Comparison of ENCODE assay signal across 16 cellular contexts in genomic region chr12:14905269-14906004, GRCh38. TPM values are rescaled to one million over a fixed set of nuclear protein-coding genes. Genes with fewer than 3 reads are reported as not detected.
A peak's percentile ranks its signal among the peaks of the same experiment; 100 is the strongest.
DNase-seq lines count a peak whose midpoint lies in the region; ATAC-seq, FAIRE-seq and TF ChIP-seq lines count a peak whose summit lies in the region.
"Had no signal": no experiment of that assay in that cellular context is flagged by ENCODE, and none has a peak within 500 bp of the region (broad histone marks: within the 10 kb centered on the region; RNA-seq: fewer than 3 reads in every experiment).

No MANE protein-coding gene starts in this region.

- no peaks in the 10 kb centered on the region for H3K4me1 ChIP-seq in colonic mucosa

- H3K27ac ChIP-seq in skin epidermis (peak overlapping the region in 16 of 21 experiments; percentile 13 to 76 (median 52)), colonic mucosa (no peak overlapping the region)
- H3K27ac ChIP-seq: vagina had no signal

- H3K4me3 ChIP-seq in skin epidermis (no peak overlapping the region), colonic mucosa (no peak overlapping the region)
- H3K4me3 ChIP-seq: vagina had no signal

- H3K4me3 Mint-ChIP-seq in central memory CD8-positive, alpha-beta T cell: no peak overlapping the region
- H3K4me3 Mint-ChIP-seq: activated CD8-positive, alpha-beta T cell treated with anti-CD3 and anti-CD28 coated beads, Interleukin-2, amount 10 ng/mL, durations not matched to agents 7 days and 5 days; natural killer cell treated with Interleukin-12 subunit alpha and Interleukin-12 subunit beta and Interleukin-15 and Interleukin-18, amount 100 ng/mL, for 72 hours had no signal

- H3K4me1 Mint-ChIP-seq in central memory CD8-positive, alpha-beta T cell: peaks cover 7% of the 10 kb centered on the region

- intact Hi-C loops in left ventricle myocardium superior (cut with micrococcal nuclease): no loop called here
- intact Hi-C loops in colonic mucosa (cut with DNase I): no loop called here

- H3K9me3 Mint-ChIP-seq in central memory CD8-positive, alpha-beta T cell: no peaks in the 10 kb centered on the region
- H3K9me3 Mint-ChIP-seq: natural killer cell treated with Interleukin-12 subunit alpha and Interleukin-12 subunit beta and Interleukin-15 and Interleukin-18, amount 100 ng/mL, for 72 hours had no signal

- no peak for ATAC-seq in central memory CD8-positive, alpha-beta T cell (replicated peaks; ENCODE audit: extremely low read depth, poor library complexity, severe bottlenecking)
- ATAC-seq in left ventricle myocardium superior: peak; percentile 74
- no peak for ATAC-seq in HG03108 (IDR thresholded peaks at IDR 0.05; ENCODE audit: unreplicated experiment)
- ATAC-seq: activated CD8-positive, alpha-beta T cell treated with anti-CD3 and anti-CD28 coated beads, Interleukin-2, amount 10 ng/mL, durations not matched to agents 7 days and 5 days; esophagus mucosa; natural killer cell treated with Interleukin-12 subunit alpha and Interleukin-12 subunit beta and Interleukin-15 and Interleukin-18, amount 100 ng/mL, for 72 hours had no signal

- H3K36me3 ChIP-seq in colonic mucosa: no peaks in the 10 kb centered on the region
- H3K36me3 ChIP-seq: vagina had no signal

- no peak overlapping the region for H3K9ac ChIP-seq in colonic mucosa (ENCODE audit: low read depth in 2 of 2, low read length in 2 of 2)

- peak overlapping the region; percentile 14 for H3K27ac Mint-ChIP-seq in central memory CD8-positive, alpha-beta T cell (ENCODE audit: low read depth)
- H3K27ac Mint-ChIP-seq: activated CD8-positive, alpha-beta T cell treated with anti-CD3 and anti-CD28 coated beads, Interleukin-2, amount 10 ng/mL, durations not matched to agents 7 days and 5 days; natural killer cell treated with Interleukin-12 subunit alpha and Interleukin-12 subunit beta and Interleukin-15 and Interleukin-18, amount 100 ng/mL, for 72 hours had no signal

- no peak for TF ChIP-seq POLR2A in GM12892 (IDR thresholded peaks at IDR 0.05; ENCODE audit: low read depth, low read length)

- DNase-seq in GM12892 (ENCODE audit: insufficient read length) (no peak), left ventricle myocardium superior (peak; percentile 60), DMS153 (lab: John Stamatoyannopoulos, UW) (no peak), colonic mucosa (no peak), Kasumi-1 (lab: John Stamatoyannopoulos, UW) (no peak)
- DNase-seq in central memory CD8-positive, alpha-beta T cell (ENCODE audit: low spot score in 2 of 2): no peak
- DNase-seq: activated CD8-positive, alpha-beta T cell treated with anti-CD3 and anti-CD28 coated beads, Interleukin-2, amount 10 ng/mL, durations not matched to agents 7 days and 5 days; activated effector memory CD4-positive, alpha-beta T cell treated with anti-CD3 and anti-CD28 coated beads, Interleukin-2, amount 50 U/mL, for 16 hours; central memory CD4-positive, alpha-beta T cell; NCI-H1417 treated with DMSO at 0.1 percent for 48 hours; NCI-H524 treated with DMSO at 0.1 percent for 48 hours had no signal

- H3K27me3 ChIP-seq in colonic mucosa: no peaks in the 10 kb centered on the region
- H3K27me3 ChIP-seq: vagina had no signal

- peaks cover 4% of the 10 kb centered on the region for H3K36me3 Mint-ChIP-seq in central memory CD8-positive, alpha-beta T cell (ENCODE audit: insufficient read depth)

- no peaks in the 10 kb centered on the region for H3K27me3 Mint-ChIP-seq in central memory CD8-positive, alpha-beta T cell
- H3K27me3 Mint-ChIP-seq: natural killer cell treated with Interleukin-12 subunit alpha and Interleukin-12 subunit beta and Interleukin-15 and Interleukin-18, amount 100 ng/mL, for 72 hours had no signal

- FAIRE-seq in GM12892 (lab: Jason Lieb, UNC): peak; percentile 54

- no peak for TF ChIP-seq CTCF in colonic mucosa (IDR thresholded peaks at IDR 0.05)

- no peaks in the 10 kb centered on the region for H3K9me3 ChIP-seq in colonic mucosa
- H3K9me3 ChIP-seq: vagina had no signal

RNA-seq across cellular contexts. Expression of gene MGP, which starts 19.8 kb away (rescaled TPM):
- polyA plus RNA-seq in GM12892 (2012; ENCODE audit: missing spikeins): not detected
- total RNA-seq in left ventricle myocardium superior (295 TPM), colonic mucosa (100 to 1,000 TPM in 1 of 2 donors, 10 to 100 TPM in 1; 37.6 to 180 TPM)
- total RNA-seq: natural killer cell treated with Interleukin-12 subunit alpha and Interleukin-12 subunit beta and Interleukin-15 and Interleukin-18, amount 100 ng/mL, for 72 hours had no signal

RNA-seq across cellular contexts. Expression of gene ERP27, which starts 32.9 kb away (rescaled TPM):
- polyA plus RNA-seq in GM12892 (2012; ENCODE audit: missing spikeins): 0.91 TPM
- total RNA-seq in left ventricle myocardium superior (0.25 TPM), colonic mucosa (1 to 10 TPM in 1 of 2 donors, under 1 TPM in 1; 0.52 to 2.1 TPM)

RNA-seq across cellular contexts. Expression of gene ARHGDIB, which starts 56.0 kb away (rescaled TPM):
- 970 TPM for polyA plus RNA-seq in GM12892 (2012; ENCODE audit: missing spikeins)
- 56.0 TPM for total RNA-seq in left ventricle myocardium superior
- 10 to 100 TPM; 21.5 to 40.8 TPM for total RNA-seq in colonic mucosa
